In genomic region chr14:28765907-28766504, GRCh38 we compare ENCODE assay signal across 9 cellular contexts. TPM values are rescaled to one million over a fixed set of nuclear protein-coding genes. Genes with fewer than 3 reads are reported as not detected.
A peak's percentile ranks its signal among the peaks of the same experiment; 100 is the strongest.
DNase-seq lines count a peak whose midpoint lies in the region; TF ChIP-seq lines count a peak whose summit lies in the region.
"Had no signal": no experiment of that assay in that cellular context is flagged by ENCODE, and none has a peak within 500 bp of the region (broad histone marks: within the 10 kb centered on the region; RNA-seq: fewer than 3 reads in every experiment).

No MANE protein-coding gene starts in this region.

- peak overlapping the region; percentile 53 for H3K4me3 ChIP-seq in HUES64 (ENCODE audit: low read length)

- H3K36me3 Mint-ChIP-seq in neural crest cell (ENCODE audit: low read depth) = peaks cover 7% of the 10 kb centered on the region

- H3K27me3 ChIP-seq in HUES64 (ENCODE audit: insufficient read depth, low read length) = peaks cover 92% of the 10 kb centered on the region

- H3K27ac Mint-ChIP-seq in neural crest cell (ENCODE audit: unreplicated experiment) = no peak overlapping the region

- H3K9me3 ChIP-seq in HUES64 (ENCODE audit: insufficient read depth, low read depth, low read length) = no peaks in the 10 kb centered on the region

- H3K9ac ChIP-seq in HUES64 (ENCODE audit: low read depth, low read length) = peak overlapping the region; percentile 48; the same call in 1 of the 2 replicates

- peaks cover 17% of the 10 kb centered on the region for H3K4me1 ChIP-seq in HUES64 (ENCODE audit: insufficient read depth, low read length)

- under 1% methylated on average over 34 of the region's 34 CpGs for WGBS in HUES64

- H3K4me3 Mint-ChIP-seq in neural crest cell = peak overlapping the region; percentile 90

- DNase-seq in EH (ENCODE audit: low read depth) (peak; percentile 15), caudate nucleus (lab: John Stamatoyannopoulos, UW) (peak in 15 of 61 donors; percentile 25 to 74 (median 55)), neural crest cell (ENCODE audit: low read depth, low spot score) (no peak), NCI-H1436 (lab: John Stamatoyannopoulos, UW) (no peak), kidney tubule cell (ENCODE audit: low spot score) (no peak), RPMI8226 (no peak)
- DNase-seq in stimulated activated CD4-positive, alpha-beta T cell treated with anti-CD3 and anti-CD28 coated beads, Interleukin-4, amount 100 ng/mL, for 24 hours = no peak

- H3K27ac ChIP-seq in HUES64 (ENCODE audit: low read depth, low read length) = no peak overlapping the region
- peak overlapping the region; percentile 92 for H3K27ac ChIP-seq in caudate nucleus (ENCODE audit: low read depth, low read length)

- peaks cover 3% of the 10 kb centered on the region for H3K9me3 Mint-ChIP-seq in neural crest cell

- H3K27me3 Mint-ChIP-seq in neural crest cell (ENCODE audit: low read depth) = peaks cover 97% of the 10 kb centered on the region

- no peak for TF ChIP-seq CTCF in neural crest cell (conservative IDR thresholded peaks at IDR 0.05)

- H3K36me3 ChIP-seq in HUES64 (ENCODE audit: insufficient read depth, low read length) = no peaks in the 10 kb centered on the region

- H3K4me1 Mint-ChIP-seq in neural crest cell = peaks cover 10% of the 10 kb centered on the region

RNA-seq across cellular contexts. Expression of gene FOXG1, which starts 0.6 kb away (rescaled TPM):
- 0.10 TPM for polyA plus RNA-seq in HUES64 (2013, experiment 1 of 2)
- not detected for polyA plus RNA-seq in HUES64 (2013, experiment 2 of 2)
- total RNA-seq in neural crest cell = 0.07 TPM in 1 of 2 replicates, not detected in the other
- total RNA-seq: dermis microvascular lymphatic vessel endothelial cell had no signal
